In genomic region chr13:39406688-39407087, GRCh38 we compare ENCODE assay signal across 12 cellular contexts.
A peak's percentile ranks its signal among the peaks of the same experiment; 100 is the strongest.
DNase-seq lines count a peak whose midpoint lies in the region; ATAC-seq, FAIRE-seq and TF ChIP-seq lines count a peak whose summit lies in the region.
"Had no signal": no experiment of that assay in that cellular context is flagged by ENCODE, and none has a peak within 500 bp of the region (broad histone marks: within the 10 kb centered on the region; RNA-seq: fewer than 3 reads in every experiment).

No MANE protein-coding gene starts in this region.

- H3K79me1 ChIP-seq in H1 (ENCODE audit: low read depth, low read length), result no peaks in the 10 kb centered on the region

- in situ Hi-C loops in gastrocnemius medialis (cut with MboI; ENCODE audit: low sequenced_read_pairs in 4 of 4), result no loop called here

- CTCF ChIA-PET in H1 (lab: Charles Lee; ENCODE audit: partially characterized antibody), result interaction anchor here (1.0 kb wide), 1 partner anchor 9 kb away, joined by 4 read pairs; no protein-coding TSS in a partner anchor

- DNase-seq in H1 (ENCODE audit: low read depth in 1 of 2, low spot score in 2 of 2) (no peak), gastrocnemius medialis (no peak)
- no peak for DNase-seq in stimulated activated CD4-positive, alpha-beta T cell treated with anti-CD3 and anti-CD28 coated beads, Interleukin-4, amount 100 ng/mL, for 24 hours
- DNase-seq: activated naive CD4-positive, alpha-beta T cell treated with anti-CD3 and anti-CD28 coated beads for 36 hours; IMR-90 had no signal

- ATAC-seq in GM18498 (IDR thresholded peaks at IDR 0.05; ENCODE audit: unreplicated experiment), result peak; percentile 64
- ATAC-seq in GM19467 (IDR thresholded peaks at IDR 0.05; ENCODE audit: unreplicated experiment), result peak; percentile 64
- ATAC-seq in HG03280 (IDR thresholded peaks at IDR 0.05; ENCODE audit: unreplicated experiment), result peak; percentile 52
- ATAC-seq in gastrocnemius medialis, result no peak
- ATAC-seq in esophagus mucosa, result no peak
- no peak for ATAC-seq in GM21528 (IDR thresholded peaks at IDR 0.05; ENCODE audit: low FRiP score, unreplicated experiment)

- peak; percentile 32 to 47; a peak in 3 of 4 replicates for TF ChIP-seq RAD21 in H1 (IDR thresholded peaks at IDR 0.05 in 1 of 2, conservative IDR thresholded peaks at IDR 0.05 in 1 of 2; ENCODE audit: low read depth in 2 of 2, low read length in 2 of 2)

- TF ChIP-seq POLR2A in H1 (IDR thresholded peaks at IDR 0.05; ENCODE audit: control extremely low read depth in 1 of 2, low read depth in 2 of 2, low read length in 2 of 2), result no peak
- no peak for TF ChIP-seq POLR2A in gastrocnemius medialis (IDR thresholded peaks at IDR 0.05)

- FAIRE-seq in H1 (lab: Jason Lieb, UNC), result peak; percentile 98
- FAIRE-seq: TTC549 had no signal

- no peak for TF ChIP-seq EP300 in H1 (IDR thresholded peaks at IDR 0.05; ENCODE audit: borderline replicate concordance in 1 of 2, low read depth in 2 of 2, low read length in 2 of 2)

- H3K14ac ChIP-seq in H1 (ENCODE audit: insufficient read length), result no peak overlapping the region

- no peaks in the 10 kb centered on the region for H3K9me3 ChIP-seq in H1 (ENCODE audit: insufficient read depth in 2 of 2, low read depth in 1 of 2, low read length in 1 of 2)
- H3K9me3 ChIP-seq in gastrocnemius medialis, result no peaks in the 10 kb centered on the region

- no peak overlapping the region for H3K27ac ChIP-seq in H1 (ENCODE audit: low read depth, low read length)
- no peak overlapping the region for H3K27ac ChIP-seq in gastrocnemius medialis
- H3K27ac ChIP-seq: hepatocyte had no signal

- H3K4me1 ChIP-seq in H1 (replicated peaks in 1 of 4; ENCODE audit: control insufficient read depth in 3 of 4, insufficient read depth in 4 of 4, low read length in 3 of 4), result peaks cover 2 to 18% (median 11%) of the 10 kb centered on the region in 4 experiments; a peak in 5 of 7 replicates
- H3K4me1 ChIP-seq in gastrocnemius medialis, result peaks cover 0 to 17% of the 10 kb centered on the region in 2 donors

- no peak overlapping the region for H2BK20ac ChIP-seq in H1 (ENCODE audit: low read length)

- H2AFZ ChIP-seq in H1 (ENCODE audit: low read length), result no peak overlapping the region
- H2AFZ ChIP-seq: hepatocyte had no signal

- H3K9ac ChIP-seq in H1 (replicated peaks in 1 of 4; ENCODE audit: extremely low read depth in 1 of 4, low read depth in 3 of 4, low read length in 3 of 4), result no peak overlapping the region

- H2BK12ac ChIP-seq in H1 (ENCODE audit: low read depth, low read length), result no peak overlapping the region

- no peaks in the 10 kb centered on the region for H4K20me1 ChIP-seq in H1 (replicated peaks in 1 of 2; ENCODE audit: control insufficient read depth in 1 of 2, insufficient read depth in 2 of 2, low read length in 2 of 2)

- H3K4me3 ChIP-seq in H1 (ENCODE audit: extremely low read depth in 1 of 4, insufficient read depth in 2 of 4, low read depth in 3 of 4, low read length in 4 of 4) (no peak overlapping the region), gastrocnemius medialis (no peak overlapping the region)
- H3K4me3 ChIP-seq: hepatocyte had no signal

- POLR2A ChIA-PET in H1 (lab: Charles Lee; ENCODE audit: partially characterized antibody), result no interaction called here

- H3K27me3 ChIP-seq in H1 (replicated peaks in 1 of 4; ENCODE audit: control insufficient read depth in 3 of 4, extremely low read depth in 1 of 4, insufficient read depth in 3 of 4, low read length in 3 of 4), result no peaks in the 10 kb centered on the region
- H3K27me3 ChIP-seq in gastrocnemius medialis, result no peaks in the 10 kb centered on the region
- H3K27me3 ChIP-seq: hepatocyte had no signal

- H3K4me2 ChIP-seq in H1 (ENCODE audit: insufficient read depth in 1 of 2, low read depth in 2 of 2, low read length in 2 of 2), result no peak overlapping the region
- H3K4me2 ChIP-seq: hepatocyte had no signal

- H4K91ac ChIP-seq in H1 (replicated peaks; ENCODE audit: insufficient read length, low read length), result no peak overlapping the region

- no peak overlapping the region for H2BK120ac ChIP-seq in H1 (replicated peaks; ENCODE audit: low read depth, low read length)

- H3K18ac ChIP-seq in H1 (ENCODE audit: extremely low read depth, low read length), result no peak overlapping the region

- no peak overlapping the region for H2AK5ac ChIP-seq in H1 (ENCODE audit: low read depth, low read length)

- H4K5ac ChIP-seq in H1 (ENCODE audit: insufficient read length, low read depth, low read length), result no peak overlapping the region

- peak in 2 of 3 experiments; percentile 39 to 55; a peak in 3 of 4 replicates for TF ChIP-seq CTCF in H1 (IDR thresholded peaks at IDR 0.05; ENCODE audit: control extremely low read depth in 1 of 3, insufficient read depth in 1 of 3, low read depth in 1 of 3, low read length in 3 of 3)
- no peak for TF ChIP-seq CTCF in gastrocnemius medialis (IDR thresholded peaks at IDR 0.05 in 4 of 5, conservative IDR thresholded peaks at IDR 0.05 in 1 of 5)

- H2BK15ac ChIP-seq in H1 (ENCODE audit: low read length), result no peak overlapping the region

- H4K8ac ChIP-seq in H1 (ENCODE audit: extremely low read depth, insufficient read depth, low read length), result no peak overlapping the region

- no peaks in the 10 kb centered on the region for H3K79me2 ChIP-seq in H1 (ENCODE audit: control insufficient read depth in 1 of 2, insufficient read depth in 2 of 2, low read length in 2 of 2)
- H3K79me2 ChIP-seq: hepatocyte had no signal

- no peaks in the 10 kb centered on the region for H3K23me2 ChIP-seq in H1 (ENCODE audit: low read depth, low read length)

- no peak overlapping the region for H3K56ac ChIP-seq in H1 (replicated peaks; ENCODE audit: insufficient read length, low read depth, low read length)

- H3K36me3 ChIP-seq in H1 (ENCODE audit: control insufficient read depth in 2 of 4, insufficient read depth in 4 of 4, low read length in 3 of 4) (no peaks in the 10 kb centered on the region), gastrocnemius medialis (no peaks in the 10 kb centered on the region)

- H3K4ac ChIP-seq in H1 (replicated peaks; ENCODE audit: insufficient read length, low read depth, low read length), result no peak overlapping the region

- H2BK5ac ChIP-seq in H1 (ENCODE audit: low read depth, low read length), result no peak overlapping the region

- 85% methylated on average over 1 of the region's 1 CpG; no CpG with 5 or more reads in 1 of the 2 experiments for WGBS in H1 (ENCODE audit: extremely low coverage in 1 of 2, insufficient coverage in 1 of 2, insufficient read length in 1 of 2, insufficient replicate concordance in 2 of 2, low coverage in 1 of 2, low lambda C conversion rate in 2 of 2, missing lambda C conversion rate in 1 of 2), 2 experiments

- no peak overlapping the region for H3K23ac ChIP-seq in H1 (ENCODE audit: insufficient read length)

- intact Hi-C loops in gastrocnemius medialis (cut with DNase I; ENCODE audit: low total_unique reads), result no loop called here

TF ChIP-seq in H1, 55 proteins besides CTCF, POLR2A, EP300 and RAD21:
- TF ChIP-seq EGR1 (IDR thresholded peaks at IDR 0.05; ENCODE audit: borderline replicate concordance, low read depth, low read length) (no peak), SRF (IDR thresholded peaks at IDR 0.05; ENCODE audit: low read depth, low read length) (no peak), CEBPB (IDR thresholded peaks at IDR 0.05; ENCODE audit: low read depth, low read length) (no peak), ASH2L (IDR thresholded peaks at IDR 0.05; ENCODE audit: low read length) (no peak), RXRA (IDR thresholded peaks at IDR 0.05; ENCODE audit: insufficient read depth, low read depth, low read length) (no peak), POU5F1 (IDR thresholded peaks at IDR 0.05; ENCODE audit: low read depth, low read length) (no peak)

Comparison
In these comparisons a context has a peak if more than half of its experiments do, and no peak if none do; other contexts are left out.
1. ATAC-seq: peak in GM18498 (single experiment), GM19467 (single experiment) and HG03280 (single experiment); none in gastrocnemius medialis (0 of 2), esophagus mucosa (single experiment) and GM21528 (single experiment).
2. CTCF ChIP-seq: peak in H1 (2 of 3); none in gastrocnemius medialis (0 of 5).